In genomic region chr2:180099308-180099707, GRCh38 we compare ENCODE assay signal across 34 cellular contexts.
"Had no signal": no experiment of that assay in that cellular context is flagged by ENCODE, and none has a peak within 500 bp of the region (broad histone marks: within the 10 kb centered on the region; RNA-seq: fewer than 3 reads in every experiment).

No MANE protein-coding gene starts in this region.

- H3K9me3 ChIP-seq: MG63 had no signal

- DNase-seq: Karpas-422, Kasumi-1, MG63, MM.1S, MV-4-11, NCI-H1048, NCI-H1092, NCI-H1092 treated with DMSO at 0.1 percent for 48 hours, NCI-H1105, NCI-H1105 treated with DMSO at 0.1 percent for 48 hours, NCI-H1417, NCI-H1417 treated with DMSO at 0.1 percent for 48 hours, NCI-H1436, NCI-H1436 treated with DMSO at 0.1 percent for 48 hours, NCI-H146, NCI-H1694, NCI-H1694 treated with DMSO at 0.1 percent for 48 hours, NCI-H187, NCI-H187 treated with DMSO at 0.1 percent for 48 hours, NCI-H1930, NCI-H2029, NCI-H2029 treated with DMSO at 0.1 percent for 48 hours, NCI-H2081, NCI-H2081 treated with DMSO at 0.1 percent for 48 hours, NCI-H2107, NCI-H2171, NCI-H2171 treated with DMSO at 0.1 percent for 48 hours, NCI-H2227 treated with DMSO at 0.1 percent for 48 hours, NCI-H226, NCI-H345, NCI-H446, NCI-H446 treated with DMSO at 0.1 percent for 48 hours, NCI-H510A, NCI-H510A treated with DMSO at 0.1 percent for 48 hours had no signal

- H3K4me3 ChIP-seq: MG63 had no signal

- H3K27me3 ChIP-seq: MG63 had no signal

- H3K36me3 ChIP-seq: MG63 had no signal
